ENCODE assay signal across 21 cellular contexts in the genomic region with DNA sequence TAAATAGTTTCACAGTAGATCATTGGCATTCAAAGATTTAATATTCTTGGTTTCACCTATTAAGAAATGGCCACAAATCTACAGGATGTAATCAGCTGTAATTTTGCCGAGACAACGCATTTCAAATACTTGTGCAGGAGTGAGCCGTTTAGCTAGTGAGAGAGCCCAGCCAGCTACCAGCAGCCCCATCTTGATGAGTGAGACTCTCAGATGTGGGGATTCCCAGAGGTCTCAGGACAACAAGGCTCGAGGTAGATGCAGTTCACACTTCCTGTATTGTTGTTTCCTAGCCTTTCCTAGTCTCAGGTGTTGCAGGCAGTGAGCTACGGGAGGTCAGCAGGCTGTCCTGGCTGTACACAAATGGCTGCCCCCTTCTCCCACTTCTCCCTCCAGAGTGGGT.
"Had no signal": no experiment of that assay in that cellular context is flagged by ENCODE, and none has a peak within 500 bp of the region (broad histone marks: within the 10 kb centered on the region; RNA-seq: fewer than 3 reads in every experiment).

No MANE protein-coding gene starts in this region.

- H3K27ac Mint-ChIP-seq: activated B cell treated with CpG ODN at 0.5 μM for 24 hours; activated CD4-positive, alpha-beta memory T cell treated with anti-CD3 and anti-CD28 coated beads, Interleukin-2, amount 10 ng/mL, durations not matched to agents 7 days and 5 days; activated naive CD4-positive, alpha-beta T cell treated with anti-CD3 and anti-CD28 coated beads for 36 hours; activated naive CD8-positive, alpha-beta T cell treated with anti-CD3 and anti-CD28 coated beads, Interleukin-2, amount 10 ng/mL, durations not matched to agents 7 days and 5 days; activated T-cell treated with anti-CD3 and anti-CD28 coated beads, Interleukin-2, amount 50 U/mL, for 72 hours; immature natural killer cell; natural killer cell treated with Interleukin-12 subunit alpha and Interleukin-12 subunit beta and Interleukin-15 and Interleukin-18, amount 100 ng/mL, for 72 hours; stimulated activated naive CD8-positive, alpha-beta T cell treated with anti-CD3 and anti-CD28 coated beads, Interleukin-15, amount 100 ng/mL, for 72 hours had no signal

- H3K27me3 ChIP-seq: colonic mucosa, hepatocyte, ovary, tibial nerve, vagina had no signal

- DNase-seq: activated B cell treated with CpG ODN at 0.5 μM for 24 hours; activated CD4-positive, alpha-beta memory T cell treated with anti-CD3 and anti-CD28 coated beads, Interleukin-2, amount 10 ng/mL, durations not matched to agents 7 days and 5 days; activated CD4-positive, alpha-beta T cell treated with anti-CD3 and anti-CD28 coated beads for 48 hours; activated effector memory CD4-positive, alpha-beta T cell treated with Interleukin-2 at 50 U/mL for 16 hours; activated naive CD4-positive, alpha-beta T cell treated with anti-CD3 and anti-CD28 coated beads for 36 hours; activated naive CD8-positive, alpha-beta T cell treated with anti-CD3 and anti-CD28 coated beads, Interleukin-2, amount 10 ng/mL, durations not matched to agents 7 days and 5 days; activated T-cell treated with anti-CD3 and anti-CD28 coated beads, Interleukin-2, amount 50 U/mL, for 72 hours; amniotic stem cell; colonic mucosa; immature natural killer cell; ovary; right cardiac atrium; stimulated activated CD4-positive, alpha-beta T cell treated with anti-CD3 and anti-CD28 coated beads, Interleukin-12 subunit alpha, Interleukin-12 subunit beta, amount 100 ng/mL, for 4 hours; stimulated activated naive CD8-positive, alpha-beta T cell treated with anti-CD3 and anti-CD28 coated beads, Interleukin-15, amount 100 ng/mL, for 72 hours; T-helper 9 cell had no signal

- H3K27ac ChIP-seq: colonic mucosa, hepatocyte, neutrophil, ovary, tibial nerve, vagina had no signal

- ATAC-seq: activated T-cell treated with anti-CD3 and anti-CD28 coated beads, Interleukin-2, amount 50 U/mL, for 72 hours; natural killer cell treated with Interleukin-12 subunit alpha and Interleukin-12 subunit beta and Interleukin-15 and Interleukin-18, amount 100 ng/mL, for 72 hours; right cardiac atrium; stimulated activated naive CD8-positive, alpha-beta T cell treated with anti-CD3 and anti-CD28 coated beads, Interleukin-15, amount 100 ng/mL, for 72 hours had no signal

- H3K4me1 ChIP-seq: colonic mucosa had no signal

- H3K4me1 Mint-ChIP-seq: activated B cell treated with CpG ODN at 0.5 μM for 24 hours; activated CD4-positive, alpha-beta memory T cell treated with anti-CD3 and anti-CD28 coated beads, Interleukin-2, amount 10 ng/mL, durations not matched to agents 7 days and 5 days; activated naive CD8-positive, alpha-beta T cell treated with anti-CD3 and anti-CD28 coated beads, Interleukin-2, amount 10 ng/mL, durations not matched to agents 7 days and 5 days had no signal

- H3K9me3 ChIP-seq: colonic mucosa, neutrophil, ovary, vagina had no signal

- FAIRE-seq: bronchial epithelial cell had no signal

- H3K36me3 Mint-ChIP-seq: activated naive CD8-positive, alpha-beta T cell treated with anti-CD3 and anti-CD28 coated beads, Interleukin-2, amount 10 ng/mL, durations not matched to agents 7 days and 5 days had no signal

- H3K4me3 ChIP-seq: colonic mucosa, hepatocyte, ovary, tibial nerve, vagina had no signal

- H3K4me3 Mint-ChIP-seq: activated B cell treated with CpG ODN at 0.5 μM for 24 hours; activated CD4-positive, alpha-beta memory T cell treated with anti-CD3 and anti-CD28 coated beads, Interleukin-2, amount 10 ng/mL, durations not matched to agents 7 days and 5 days; activated naive CD4-positive, alpha-beta T cell treated with anti-CD3 and anti-CD28 coated beads for 36 hours; activated naive CD8-positive, alpha-beta T cell treated with anti-CD3 and anti-CD28 coated beads, Interleukin-2, amount 10 ng/mL, durations not matched to agents 7 days and 5 days; activated T-cell treated with anti-CD3 and anti-CD28 coated beads, Interleukin-2, amount 50 U/mL, for 72 hours; immature natural killer cell; natural killer cell treated with Interleukin-12 subunit alpha and Interleukin-12 subunit beta and Interleukin-15 and Interleukin-18, amount 100 ng/mL, for 72 hours; stimulated activated naive CD8-positive, alpha-beta T cell treated with anti-CD3 and anti-CD28 coated beads, Interleukin-15, amount 100 ng/mL, for 72 hours had no signal

- H3K4me2 ChIP-seq: hepatocyte had no signal

- H2AFZ ChIP-seq: hepatocyte had no signal

- H3K27me3 Mint-ChIP-seq: activated CD4-positive, alpha-beta memory T cell treated with anti-CD3 and anti-CD28 coated beads, Interleukin-2, amount 10 ng/mL, durations not matched to agents 7 days and 5 days; stimulated activated naive CD8-positive, alpha-beta T cell treated with anti-CD3 and anti-CD28 coated beads, Interleukin-15, amount 100 ng/mL, for 72 hours had no signal

- H3K36me3 ChIP-seq: colonic mucosa, neutrophil, ovary, tibial nerve, vagina had no signal
